Comparison of ENCODE assay signal across 13 cellular contexts in genomic region chr17:7587831-7588230, GRCh38. TPM values are rescaled to one million over a fixed set of nuclear protein-coding genes. Genes with fewer than 3 reads are reported as not detected.
DNase-seq lines count a peak whose midpoint lies in the region; ATAC-seq and TF ChIP-seq lines count a peak whose summit lies in the region.
"Had no signal": no experiment of that assay in that cellular context is flagged by ENCODE, and none has a peak within 500 bp of the region (broad histone marks: within the 10 kb centered on the region; RNA-seq: fewer than 3 reads in every experiment).

No MANE protein-coding gene starts in this region.

- H3K4me1 ChIP-seq in PC-3 (ENCODE audit: insufficient read depth, low read length) (peaks cover 58% of the 10 kb centered on the region), prostate gland (replicated peaks) (peaks cover 13% of the 10 kb centered on the region)

- no peaks in the 10 kb centered on the region for H3K9me2 ChIP-seq in PC-3 (replicated peaks; ENCODE audit: low read length)

- peaks cover 40% of the 10 kb centered on the region for H3K79me2 ChIP-seq in PC-3 (ENCODE audit: low read length)

- H2AFZ ChIP-seq in PC-3 (ENCODE audit: low read length), result no peak overlapping the region

- TF ChIP-seq POLR2A in prostate gland (IDR thresholded peaks at IDR 0.05), result peak; percentile 31

- no peaks in the 10 kb centered on the region for H3F3A ChIP-seq in PC-3 (ENCODE audit: low read length, unreplicated experiment)

- H3K27me3 ChIP-seq in PC-3 (ENCODE audit: low read length), result no peaks in the 10 kb centered on the region
- H3K27me3 ChIP-seq in prostate gland (replicated peaks; ENCODE audit: insufficient read depth), result no peaks in the 10 kb centered on the region

- ATAC-seq in PC-3 (peak; percentile 45), HG03442 (IDR thresholded peaks at IDR 0.05; ENCODE audit: unreplicated experiment) (no peak)
- ATAC-seq: mucosa of descending colon had no signal

- POLR2A ChIA-PET in PC-3 (lab: Charles Lee; ENCODE audit: unreplicated experiment), result interaction anchor here (0.6 kb wide), 1 partner anchor 14 kb away, joined by 4 read pairs; no protein-coding TSS in a partner anchor

- H3K4me3 ChIP-seq in PC-3 (ENCODE audit: low read length) (peak overlapping the region; percentile 30; the same call in 1 of the 2 replicates), prostate gland (no peak overlapping the region)
- H3K4me3 ChIP-seq: mucosa of descending colon had no signal

- intact Hi-C loops in PC-3 (cut with micrococcal nuclease) (no loop called here), prostate gland (cut with DNase I) (no loop called here)

- TF ChIP-seq CTCF in PC-3 (conservative IDR thresholded peaks at IDR 0.05; ENCODE audit: low read depth, low read length) (no peak), prostate gland (IDR thresholded peaks at IDR 0.05) (no peak)

- no TSS peak for BruUV-seq in PC-3 (replicated peaks; lab: Mats Ljungman, UMichigan)

- WGBS in prostate gland, result 16% methylated on average over 5 of the region's 5 CpGs

- peak overlapping the region; percentile 69 for H3K4me2 ChIP-seq in PC-3 (ENCODE audit: low read length)

- no peaks in the 10 kb centered on the region for H3K9me3 ChIP-seq in PC-3 (ENCODE audit: low read length)
- H3K9me3 ChIP-seq in prostate gland, result no peaks in the 10 kb centered on the region
- H3K9me3 ChIP-seq: mucosa of descending colon had no signal

- CTCF ChIA-PET in PC-3 (lab: Charles Lee), result no interaction called here

- H3K9ac ChIP-seq in PC-3 (ENCODE audit: low read length), result peak overlapping the region; percentile 25

- peak overlapping the region; percentile 70 for H3K27ac ChIP-seq in PC-3 (ENCODE audit: low read length)
- H3K27ac ChIP-seq in epithelial cell of prostate, result peak overlapping the region; percentile 99
- peak overlapping the region; percentile 76 to 84 for H3K27ac ChIP-seq in prostate gland

- H3K36me3 ChIP-seq in PC-3 (ENCODE audit: low read depth, low read length) (no peaks in the 10 kb centered on the region; the same call in 1 of the 2 replicates), prostate gland (peaks cover 0 to 8% of the 10 kb centered on the region in 2 donors)

- DNase-seq in ELR (ENCODE audit: low read depth) (peak; percentile 80), PC-3 (peak; percentile 45), epithelial cell of prostate (ENCODE audit: low read depth, low spot score) (no peak), prostate gland (ENCODE audit: low spot score) (no peak), RKO (ENCODE audit: low spot score) (no peak), AG08395 (ENCODE audit: low spot score) (no peak), GF-D8 (lab: John Stamatoyannopoulos, UW) (no peak)
- DNase-seq: activated naive CD4-positive, alpha-beta T cell treated with anti-CD3 and anti-CD28 coated beads, Interleukin-2, amount 10 ng/mL, durations not matched to agents 7 days and 5 days; mucosa of descending colon; NCI-H526; stimulated activated CD4-positive, alpha-beta T cell treated with anti-CD3 and anti-CD28 coated beads, Interleukin-2, amount 100 ng/mL, for 48 hours; T-helper 9 cell had no signal

- H4K20me1 ChIP-seq in PC-3 (ENCODE audit: low read length), result no peaks in the 10 kb centered on the region

RNA-seq across cellular contexts. Expression of gene SOX15, which starts 2.1 kb away (rescaled TPM):
- total RNA-seq in PC-3 (2014; rRNA removed) (6.3 and 7.0 TPM in 2 replicates), prostate gland (10 to 100 TPM in 1 of 2 donors, 1 to 10 TPM in 1; 6.3 to 15.0 TPM)

RNA-seq across cellular contexts. Expression of gene MPDU1, which starts 4.2 kb away (rescaled TPM):
- total RNA-seq in PC-3 (2014; rRNA removed) (71.0 and 94.1 TPM in 2 replicates), prostate gland (100 to 1,000 TPM; 101 to 239 TPM)

RNA-seq across cellular contexts. Expression of gene CD68, which starts 8.4 kb away (rescaled TPM):
- total RNA-seq in PC-3 (2014; rRNA removed) (30.2 and 32.4 TPM in 2 replicates), prostate gland (10 to 100 TPM; 12.3 to 17.3 TPM)

RNA-seq across cellular contexts. Expression of gene SENP3, which starts 26.1 kb away (rescaled TPM):
- total RNA-seq in PC-3 (2014; rRNA removed) (82.8 and 88.7 TPM in 2 replicates), prostate gland (10 to 100 TPM; 39.6 to 65.7 TPM)

RNA-seq across cellular contexts. Expression of gene FXR2, which starts 26.9 kb away (rescaled TPM):
- total RNA-seq in PC-3 (2014; rRNA removed) (51.4 and 67.2 TPM in 2 replicates), prostate gland (10 to 100 TPM; 27.1 to 51.4 TPM)

Comparison
In these comparisons a context has a peak if more than half of its experiments do, and no peak if none do; other contexts are left out.
1. DNase-seq: peak in ELR (single experiment) and PC-3 (single experiment); none in epithelial cell of prostate (single experiment), prostate gland (single experiment), RKO (single experiment), AG08395 (single experiment) and GF-D8 (single experiment).
2. Peak in every context shown above with its lines, with median percentiles within 50 percentile points of each other: H3K27ac ChIP-seq.